In the genomic region with DNA sequence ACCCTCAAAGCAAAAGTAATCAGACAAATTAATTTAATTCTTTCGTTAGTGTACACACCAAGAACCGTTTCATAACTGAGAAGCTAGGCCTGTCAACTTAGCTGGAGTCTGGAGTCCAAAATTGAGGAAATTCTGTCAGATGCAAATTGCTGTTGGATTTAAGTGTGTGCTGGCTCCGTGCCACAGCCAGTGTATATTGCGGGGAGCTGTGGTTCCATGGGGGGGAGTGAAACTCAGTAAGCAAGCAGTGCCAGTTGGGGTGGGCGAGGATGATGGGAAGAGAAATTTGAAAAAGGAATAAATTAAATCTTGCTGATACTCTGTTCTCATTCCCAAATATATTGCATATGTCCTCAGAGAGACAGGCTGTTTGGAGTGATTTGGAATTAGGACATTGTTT, we compare ENCODE assay signal across 11 cellular contexts. TPM values are rescaled to one million over a fixed set of nuclear protein-coding genes. Genes with fewer than 3 reads are reported as not detected.
DNase-seq lines count a peak whose midpoint lies in the region; ATAC-seq, FAIRE-seq and TF ChIP-seq lines count a peak whose summit lies in the region.
"Had no signal": no experiment of that assay in that cellular context is flagged by ENCODE, and none has a peak within 500 bp of the region (broad histone marks: within the 10 kb centered on the region; RNA-seq: fewer than 3 reads in every experiment).

No MANE protein-coding gene starts in this region.

- H3K36me3 ChIP-seq in MM.1S (replicated peaks; ENCODE audit: insufficient read depth, low read length): peaks cover 14% of the 10 kb centered on the region; the same call in 1 of the 2 replicates
- H3K36me3 ChIP-seq in GM12878 (ENCODE audit: control insufficient read depth in 2 of 2, insufficient read depth in 2 of 2, low read length in 1 of 2): peaks cover 5 to 33% of the 10 kb centered on the region in 2 experiments
- peaks cover 32% of the 10 kb centered on the region for H3K36me3 ChIP-seq in SJCRH30

- peak; percentile 25 for DNase-seq in SIG-M5 treated with dmso at 0.1 percent for 504 hours (lab: John Stamatoyannopoulos, UW; ENCODE audit: unreplicated experiment)
- no peak for DNase-seq in SIG-M5 (lab: John Stamatoyannopoulos, UW)
- DNase-seq in MM.1S: no peak
- no peak for DNase-seq in GM12878 (ENCODE audit: low read depth, low spot score)
- peak; percentile 73 for DNase-seq in putamen (ENCODE audit: low spot score)
- no peak for DNase-seq in SJCRH30
- DNase-seq in DMS153 treated with DMSO at 0.1 percent for 48 hours (lab: John Stamatoyannopoulos, UW; ENCODE audit: unreplicated experiment): no peak
- DNase-seq: retina had no signal

- H3K27me3 ChIP-seq in MM.1S (replicated peaks; ENCODE audit: insufficient read depth, low read length) (no peaks in the 10 kb centered on the region), GM12878 (replicated peaks in 1 of 2; ENCODE audit: control insufficient read depth in 2 of 2, insufficient read depth in 2 of 2, low read length in 1 of 2) (no peaks in the 10 kb centered on the region), SJCRH30 (no peaks in the 10 kb centered on the region)
- H3K27me3 ChIP-seq: cardiac muscle cell had no signal

- H4K20me1 ChIP-seq in MM.1S (ENCODE audit: insufficient read depth, low read length) (peaks cover 11% of the 10 kb centered on the region; the same call in 1 of the 2 replicates), GM12878 (ENCODE audit: control insufficient read depth, insufficient read depth) (peaks cover 18% of the 10 kb centered on the region)

- intact Hi-C loops in GM12878 (cut with micrococcal nuclease; ENCODE audit: unreplicated experiment): no loop called here

- H3K27ac ChIP-seq in MM.1S (ENCODE audit: low read length) (peak overlapping the region; percentile 85; the same call in 1 of the 2 replicates), GM12878 (ENCODE audit: control insufficient read depth, insufficient read depth) (peak overlapping the region; percentile 37; the same call in 1 of the 2 replicates), SJCRH30 (no peak overlapping the region)
- H3K27ac ChIP-seq: cardiac muscle cell had no signal

- no peak overlapping the region for H2AFZ ChIP-seq in MM.1S (ENCODE audit: low read length)
- H2AFZ ChIP-seq in GM12878 (ENCODE audit: control insufficient read depth, low read depth, low read length): no peak overlapping the region

- POLR2A ChIA-PET in GM12878 (lab: Charles Lee): interaction anchor here (0.5 to 8.8 kb wide), 4 partner anchors 8 to 133 kb away, joined by 3 to 98 read pairs (median 5); a partner anchor contains a TSS

- 9% methylated on average over 5 of the region's 5 CpGs for WGBS in GM12878 (ENCODE audit: insufficient coverage, insufficient replicate concordance, low lambda C conversion rate, missing lambda C conversion rate)

- SMC1A ChIA-PET in GM12878 (lab: Charles Lee; ENCODE audit: uncharacterized antibody, unreplicated experiment): interaction anchor here (1.2 to 4.6 kb wide), 6 partner anchors 9 to 282 kb away, joined by 3 to 73 read pairs (median 4); no protein-coding TSS in a partner anchor

- H3K4me1 ChIP-seq in MM.1S (ENCODE audit: low read length): peaks cover 58% of the 10 kb centered on the region
- peaks cover 30% of the 10 kb centered on the region for H3K4me1 ChIP-seq in GM12878 (ENCODE audit: control insufficient read depth, insufficient read depth, low read length)
- H3K4me1 ChIP-seq in SJCRH30: no peaks in the 10 kb centered on the region

- no peak for TF ChIP-seq RAD21 in GM12878 (IDR thresholded peaks at IDR 0.05; ENCODE audit: insufficient read depth, low read depth, low read length)

- no peak for FAIRE-seq in GM12878 (lab: Jason Lieb, UNC)

- RAD21 ChIA-PET in GM12878 (lab: Charles Lee; ENCODE audit: unreplicated experiment): interaction anchor here (0.8 to 6.7 kb wide), 5 partner anchors 8 to 66 kb away, joined by 3 to 84 read pairs (median 5); a partner anchor contains a TSS

- CTCF ChIA-PET in GM12878 (lab: Yijun Ruan, JAX): interaction anchor here (2.0 to 5.7 kb wide), 3 partner anchors 9 to 36 kb away, joined by 7 to 58 read pairs (median 8); no protein-coding TSS in a partner anchor

- H3K4me3 ChIP-seq in MM.1S (ENCODE audit: low read length) (peak overlapping the region; percentile 94), GM12878 (peak overlapping the region; percentile 93), SJCRH30 (no peak overlapping the region)
- H3K4me3 ChIP-seq: cardiac muscle cell had no signal

- H3K9me2 ChIP-seq in MM.1S (replicated peaks; ENCODE audit: insufficient read depth, low read length): no peaks in the 10 kb centered on the region

- no peak for ATAC-seq in GM12878
- ATAC-seq in activated CD4-positive, CD25-positive, alpha-beta regulatory T cell treated with anti-CD3 and anti-CD28 coated beads, Interleukin-2, amount 50 U/mL, for 24 hours: no peak

- H3K9ac ChIP-seq in MM.1S (ENCODE audit: low read length) (peak overlapping the region; percentile 92; the same call in 1 of the 2 replicates), GM12878 (ENCODE audit: control insufficient read depth, insufficient read depth, low read length) (peak overlapping the region; percentile 47)

- H3K79me2 ChIP-seq in MM.1S (ENCODE audit: low read length) (peaks cover 98% of the 10 kb centered on the region), GM12878 (ENCODE audit: control insufficient read depth, insufficient read depth, low read length) (peaks cover 96% of the 10 kb centered on the region)

- H3K4me2 ChIP-seq in MM.1S (ENCODE audit: low read depth, low read length) (peak overlapping the region; percentile 88), GM12878 (ENCODE audit: control insufficient read depth, insufficient read depth) (peak overlapping the region; percentile 94)

- in situ Hi-C loops in GM12878 (cut with MboI): no loop called here

- H3K9me3 ChIP-seq in MM.1S (replicated peaks; ENCODE audit: insufficient read depth, low read length) (no peaks in the 10 kb centered on the region), GM12878 (replicated peaks; ENCODE audit: control insufficient read depth, insufficient read depth, low read length) (no peaks in the 10 kb centered on the region), SJCRH30 (replicated peaks) (no peaks in the 10 kb centered on the region)

- BruUV-seq in GM12878 (replicated peaks; lab: Mats Ljungman, UMichigan): no TSS peak

- H3F3A ChIP-seq in MM.1S (ENCODE audit: insufficient read depth, low read length): peaks cover 84% of the 10 kb centered on the region

- TF ChIP-seq EP300 in GM12878 (IDR thresholded peaks at IDR 0.05; ENCODE audit: borderline replicate concordance in 1 of 2, control insufficient read depth in 1 of 2, low read depth in 2 of 2, low read length in 2 of 2): no peak

- TF ChIP-seq CTCF in MM.1S (IDR thresholded peaks at IDR 0.05; ENCODE audit: low read length): no peak
- no peak for TF ChIP-seq CTCF in GM12878 (IDR thresholded peaks at IDR 0.05 in 2 of 3, conservative IDR thresholded peaks at IDR 0.05 in 1 of 3; ENCODE audit: control insufficient read depth in 2 of 3, extremely low read depth in 1 of 3, insufficient read depth in 1 of 3, low read depth in 3 of 3, low read length in 3 of 3)

- no peak for TF ChIP-seq POLR2A in GM12878 (IDR thresholded peaks at IDR 0.05; ENCODE audit: low read depth, low read length)

RNA-seq across cellular contexts. Expression of a gene that starts 4.0 kb away (rescaled TPM):
- total RNA-seq in GM12878 (2013; cell fraction: nucleolus; rRNA removed): 476 and 481 TPM in 2 replicates
- 467 and 490 TPM in 2 replicates for total RNA-seq in GM12878 (2014; rRNA removed)
- total RNA-seq in GM12878 (2014; rRNA removed; fragmentation: Illumina TruSeq; extraction: Trizol): 515 and 534 TPM in 2 replicates
- 421 and 440 TPM in 2 replicates for total RNA-seq in GM12878 (2021)
- polyA plus RNA-seq in GM12878 (2011; ENCODE audit: low read depth): 353 TPM
- polyA plus RNA-seq in GM12878 (2011; rRNA removed): 816 and 944 TPM in 2 replicates
- polyA plus RNA-seq in GM12878 (2011; cell fraction: cytosol; rRNA removed): 507 and 628 TPM in 2 replicates
- polyA plus RNA-seq in GM12878 (2011; cell fraction: nucleus; rRNA removed): 360 and 459 TPM in 2 replicates
- polyA plus RNA-seq in GM12878 (2012): 357 and 396 TPM in 2 replicates
- 707 and 841 TPM in 2 replicates for polyA plus RNA-seq in GM12878 (2014; fragmentation: Illumina TruSeq; extraction: Trizol)
- polyA plus RNA-seq in GM12878 (2014; fragmentation: Nextera tagmentation; extraction: Ambion mirVana): 100 to 1,000 TPM; 711 to 735 TPM
- polyA plus RNA-seq in GM12878 (2014; rRNA removed): 524 and 584 TPM in 2 replicates
- polyA plus RNA-seq in GM12878 (2016; fragmentation: Nextera tagmentation; extraction: Ambion mirVana): 100 to 1,000 TPM; 963 to 980 TPM
- polyA minus RNA-seq in GM12878 (2011; rRNA and poly(A)+ RNA removed): 378 and 382 TPM in 2 replicates
- 165 and 198 TPM in 2 replicates for polyA minus RNA-seq in GM12878 (2011; cell fraction: cytosol; rRNA and poly(A)+ RNA removed)
- polyA minus RNA-seq in GM12878 (2011; cell fraction: nucleus; rRNA and poly(A)+ RNA removed): 146 and 227 TPM in 2 replicates
- total RNA-seq in SJCRH30 (2014; rRNA removed; shearing (Covaris generic)): 141 and 150 TPM in 2 replicates

RNA-seq across cellular contexts. Expression of a gene that starts 39.8 kb away (rescaled TPM):
- 0.39 and 0.77 TPM in 2 replicates for total RNA-seq in GM12878 (2013; cell fraction: nucleolus; rRNA removed)
- 0.17 TPM in 1 of 2 replicates, not detected in the other for total RNA-seq in GM12878 (2014; rRNA removed)
- 0.09 TPM in 2 replicates for total RNA-seq in GM12878 (2014; rRNA removed; fragmentation: Illumina TruSeq; extraction: Trizol)
- 0.13 and 0.36 TPM in 2 replicates for total RNA-seq in GM12878 (2021)
- polyA plus RNA-seq in GM12878 (2011; ENCODE audit: low read depth): not detected
- polyA plus RNA-seq in GM12878 (2011; rRNA removed): 0.03 TPM in 1 of 2 replicates, not detected in the other
- polyA plus RNA-seq in GM12878 (2011; cell fraction: cytosol; rRNA removed): 0.03 and 0.10 TPM in 2 replicates
- polyA plus RNA-seq in GM12878 (2011; cell fraction: nucleus; rRNA removed): 0.70 and 0.92 TPM in 2 replicates
- 0.15 and 0.38 TPM in 2 replicates for polyA plus RNA-seq in GM12878 (2012)
- 0.07 and 0.10 TPM in 2 replicates for polyA plus RNA-seq in GM12878 (2014; fragmentation: Illumina TruSeq; extraction: Trizol)
- not detected for polyA plus RNA-seq in GM12878 (2014; fragmentation: Nextera tagmentation; extraction: Ambion mirVana)
- 0.22 and 0.24 TPM in 2 replicates for polyA plus RNA-seq in GM12878 (2014; rRNA removed)
- polyA plus RNA-seq in GM12878 (2016; fragmentation: Nextera tagmentation; extraction: Ambion mirVana): under 1 TPM in 1 of 2 experiments, not detected in 1; 0.11 TPM
- 0.29 and 1.2 TPM in 2 replicates for polyA minus RNA-seq in GM12878 (2011; rRNA and poly(A)+ RNA removed)
- polyA minus RNA-seq in GM12878 (2011; cell fraction: cytosol; rRNA and poly(A)+ RNA removed): not detected in 2 replicates
- polyA minus RNA-seq in GM12878 (2011; cell fraction: nucleus; rRNA and poly(A)+ RNA removed): 1.9 and 3.5 TPM in 2 replicates
- 0.24 and 0.25 TPM in 2 replicates for total RNA-seq in SJCRH30 (2014; rRNA removed; shearing (Covaris generic))
- total RNA-seq: fibroblast of villous mesenchyme had no signal

RNA-seq across cellular contexts. Expression of a gene that starts 48.9 kb away (rescaled TPM):
- 31.5 and 34.1 TPM in 2 replicates for total RNA-seq in GM12878 (2013; cell fraction: nucleolus; rRNA removed)
- total RNA-seq in GM12878 (2014; rRNA removed) (97.1 and 114 TPM in 2 replicates), GM12878 (2014; rRNA removed; fragmentation: Illumina TruSeq; extraction: Trizol) (70.6 and 71.7 TPM in 2 replicates), GM12878 (2021) (64.8 and 66.3 TPM in 2 replicates)
- polyA plus RNA-seq in GM12878 (2011; ENCODE audit: low read depth): 28.2 TPM
- polyA plus RNA-seq in GM12878 (2011; rRNA removed) (33.2 and 50.7 TPM in 2 replicates), GM12878 (2014; fragmentation: Illumina TruSeq; extraction: Trizol) (49.8 and 93.1 TPM in 2 replicates), GM12878 (2014; fragmentation: Nextera tagmentation; extraction: Ambion mirVana) (1 to 10 TPM; 4.4 to 5.5 TPM), GM12878 (2014; rRNA removed) (95.4 and 104 TPM in 2 replicates), GM12878 (2016; fragmentation: Nextera tagmentation; extraction: Ambion mirVana) (100 to 1,000 TPM; 118 to 140 TPM)
- polyA plus RNA-seq in GM12878 (2011; cell fraction: cytosol; rRNA removed): 74.8 and 117 TPM in 2 replicates
- 96.5 and 123 TPM in 2 replicates for polyA plus RNA-seq in GM12878 (2011; cell fraction: nucleus; rRNA removed)
- polyA plus RNA-seq in GM12878 (2012): 54.1 and 62.5 TPM in 2 replicates
- polyA minus RNA-seq in GM12878 (2011; rRNA and poly(A)+ RNA removed): 40.1 and 64.8 TPM in 2 replicates
- 18.0 and 22.5 TPM in 2 replicates for polyA minus RNA-seq in GM12878 (2011; cell fraction: cytosol; rRNA and poly(A)+ RNA removed)
- polyA minus RNA-seq in GM12878 (2011; cell fraction: nucleus; rRNA and poly(A)+ RNA removed): 23.2 and 29.2 TPM in 2 replicates
- total RNA-seq in SJCRH30 (2014; rRNA removed; shearing (Covaris generic)): 125 and 149 TPM in 2 replicates

RNA-seq across cellular contexts. Expression of a gene that starts 49.3 kb away (rescaled TPM):
- 19.8 and 82.8 TPM in 2 replicates for total RNA-seq in GM12878 (2013; cell fraction: nucleolus; rRNA removed)
- total RNA-seq in GM12878 (2014; rRNA removed) (41.9 and 42.3 TPM in 2 replicates), GM12878 (2014; rRNA removed; fragmentation: Illumina TruSeq; extraction: Trizol) (27.2 and 28.5 TPM in 2 replicates), GM12878 (2021) (42.0 and 45.1 TPM in 2 replicates)
- 23.5 TPM for polyA plus RNA-seq in GM12878 (2011; ENCODE audit: low read depth)
- polyA plus RNA-seq in GM12878 (2011; rRNA removed) (26.3 and 54.9 TPM in 2 replicates), GM12878 (2014; fragmentation: Illumina TruSeq; extraction: Trizol) (15.8 and 41.6 TPM in 2 replicates), GM12878 (2014; fragmentation: Nextera tagmentation; extraction: Ambion mirVana) (100 to 1,000 TPM in 1 of 2 experiments, 10 to 100 TPM in 1; 72.6 to 104 TPM), GM12878 (2014; rRNA removed) (67.7 and 72.6 TPM in 2 replicates), GM12878 (2016; fragmentation: Nextera tagmentation; extraction: Ambion mirVana) (100 to 1,000 TPM in 1 of 2 experiments, 10 to 100 TPM in 1; 90.9 to 106 TPM)
- polyA plus RNA-seq in GM12878 (2011; cell fraction: cytosol; rRNA removed): 79.6 and 84.9 TPM in 2 replicates
- polyA plus RNA-seq in GM12878 (2011; cell fraction: nucleus; rRNA removed): 82.3 and 86.2 TPM in 2 replicates
- polyA plus RNA-seq in GM12878 (2012): 34.0 and 41.6 TPM in 2 replicates
- polyA minus RNA-seq in GM12878 (2011; rRNA and poly(A)+ RNA removed): 14.6 and 25.1 TPM in 2 replicates
- polyA minus RNA-seq in GM12878 (2011; cell fraction: cytosol; rRNA and poly(A)+ RNA removed): 11.8 and 12.7 TPM in 2 replicates
- polyA minus RNA-seq in GM12878 (2011; cell fraction: nucleus; rRNA and poly(A)+ RNA removed): 11.6 and 18.2 TPM in 2 replicates
- total RNA-seq in SJCRH30 (2014; rRNA removed; shearing (Covaris generic)): 49.8 and 57.9 TPM in 2 replicates

RNA-seq across cellular contexts. Expression of a gene that starts 54.3 kb away (rescaled TPM):
- total RNA-seq in GM12878 (2013; cell fraction: nucleolus; rRNA removed): not detected in 2 replicates
- not detected in 2 replicates for total RNA-seq in GM12878 (2014; rRNA removed)
- not detected in 2 replicates for total RNA-seq in GM12878 (2014; rRNA removed; fragmentation: Illumina TruSeq; extraction: Trizol)
- total RNA-seq in GM12878 (2021): not detected in 2 replicates
- polyA plus RNA-seq in GM12878 (2011; ENCODE audit: low read depth): not detected
- polyA plus RNA-seq in GM12878 (2011; rRNA removed): not detected in 2 replicates
- 0.03 TPM in 1 of 2 replicates, not detected in the other for polyA plus RNA-seq in GM12878 (2011; cell fraction: cytosol; rRNA removed)
- polyA plus RNA-seq in GM12878 (2011; cell fraction: nucleus; rRNA removed): not detected in 2 replicates
- polyA plus RNA-seq in GM12878 (2012): not detected in 2 replicates
- polyA plus RNA-seq in GM12878 (2014; fragmentation: Illumina TruSeq; extraction: Trizol): not detected in 2 replicates
- not detected for polyA plus RNA-seq in GM12878 (2014; fragmentation: Nextera tagmentation; extraction: Ambion mirVana)
- not detected in 2 replicates for polyA plus RNA-seq in GM12878 (2014; rRNA removed)
- not detected for polyA plus RNA-seq in GM12878 (2016; fragmentation: Nextera tagmentation; extraction: Ambion mirVana)
- not detected in 2 replicates for polyA minus RNA-seq in GM12878 (2011; rRNA and poly(A)+ RNA removed)
- polyA minus RNA-seq in GM12878 (2011; cell fraction: cytosol; rRNA and poly(A)+ RNA removed): not detected in 2 replicates
- not detected in 2 replicates for polyA minus RNA-seq in GM12878 (2011; cell fraction: nucleus; rRNA and poly(A)+ RNA removed)
- not detected in 2 replicates for total RNA-seq in SJCRH30 (2014; rRNA removed; shearing (Covaris generic))
- total RNA-seq: cardiac muscle cell, fibroblast of villous mesenchyme had no signal
- polyA plus RNA-seq: cardiac muscle cell had no signal

Comparison
In these comparisons a context has a peak if more than half of its experiments do, and no peak if none do; other contexts are left out.
1. DNase-seq: peak in SIG-M5 treated with dmso at 0.1 percent for 504 hours (single experiment) and putamen (single experiment); none in SIG-M5 (single experiment), MM.1S (single experiment), GM12878 (single experiment), SJCRH30 (0 of 2) and DMS153 treated with DMSO at 0.1 percent for 48 hours (single experiment).